Comparison of ENCODE assay signal across 9 cellular contexts in genomic region chr17:78358538-78359215, GRCh38. TPM values are rescaled to one million over a fixed set of nuclear protein-coding genes. Genes with fewer than 3 reads are reported as not detected.
DNase-seq lines count a peak whose midpoint lies in the region; ATAC-seq and TF ChIP-seq lines count a peak whose summit lies in the region.
"Had no signal": no experiment of that assay in that cellular context is flagged by ENCODE, and none has a peak within 500 bp of the region (broad histone marks: within the 10 kb centered on the region; RNA-seq: fewer than 3 reads in every experiment).

No MANE protein-coding gene starts in this region.

- TF ChIP-seq POLR2A in gastrocnemius medialis (IDR thresholded peaks at IDR 0.05): no peak

- peaks cover 8% of the 10 kb centered on the region for H3K27me3 Mint-ChIP-seq in activated T-helper 2 cell treated with anti-CD3 and anti-CD28 coated beads, Interferon-gamma antibody, Interleukin-2, Interleukin-4, amounts not matched to agents 10 μg/mL and 5 μg/mL and 100 μg/mL, durations not matched to agents 14 hours and 24 hours and 36 hours (ENCODE audit: low read depth)

- peaks cover 56% of the 10 kb centered on the region for H3K36me3 Mint-ChIP-seq in activated T-helper 2 cell treated with anti-CD3 and anti-CD28 coated beads, Interferon-gamma antibody, Interleukin-2, Interleukin-4, amounts not matched to agents 10 μg/mL and 5 μg/mL and 100 μg/mL, durations not matched to agents 14 hours and 24 hours and 36 hours (ENCODE audit: low read depth)

- H3K27me3 ChIP-seq in right atrium auricular region (no peaks in the 10 kb centered on the region), gastrocnemius medialis (no peaks in the 10 kb centered on the region)

- H3K9me3 ChIP-seq in right atrium auricular region (no peaks in the 10 kb centered on the region), gastrocnemius medialis (no peaks in the 10 kb centered on the region)

- peaks cover 0 to 64% of the 10 kb centered on the region in 2 donors for H3K4me1 ChIP-seq in right atrium auricular region
- H3K4me1 ChIP-seq in gastrocnemius medialis: peaks cover 24 to 40% of the 10 kb centered on the region in 2 donors

- in situ Hi-C loops in gastrocnemius medialis (cut with MboI; ENCODE audit: low sequenced_read_pairs in 4 of 4): no loop called here

- no peak for ATAC-seq in gastrocnemius medialis

- DNase-seq in DMS53 (lab: John Stamatoyannopoulos, UW) (peak; percentile 62), DMS53 treated with DMSO at 0.1 percent for 48 hours (lab: John Stamatoyannopoulos, UW; ENCODE audit: unreplicated experiment) (no peak), right atrium auricular region (ENCODE audit: low spot score) (no peak), gastrocnemius medialis (no peak), NOMO-1 (lab: John Stamatoyannopoulos, UW; ENCODE audit: unreplicated experiment in 2 of 2) (no peak), NCI-H1436 (lab: John Stamatoyannopoulos, UW) (no peak), ecto neural progenitor cell (ENCODE audit: low spot score) (no peak)
- DNase-seq in activated T-helper 2 cell treated with anti-CD3 and anti-CD28 coated beads, Interferon-gamma antibody, Interleukin-2, Interleukin-4, amounts not matched to agents 10 μg/mL and 5 μg/mL and 100 μg/mL, durations not matched to agents 14 hours and 24 hours and 36 hours (ENCODE audit: low spot score): peak; percentile 52

- H3K27ac Mint-ChIP-seq in activated T-helper 2 cell treated with anti-CD3 and anti-CD28 coated beads, Interferon-gamma antibody, Interleukin-2, Interleukin-4, amounts not matched to agents 10 μg/mL and 5 μg/mL and 100 μg/mL, durations not matched to agents 14 hours and 24 hours and 36 hours: peak overlapping the region; percentile 63

- H3K4me3 ChIP-seq in right atrium auricular region (peak overlapping the region; percentile 67 to 76), gastrocnemius medialis (peak overlapping the region; percentile 60 to 80 (median 70))

- peak overlapping the region; percentile 93 to 94 for H3K27ac ChIP-seq in right atrium auricular region
- H3K27ac ChIP-seq in gastrocnemius medialis: peak overlapping the region; percentile 86 to 94 (median 88)
- H3K27ac ChIP-seq: VCaP had no signal

- peaks cover 16% of the 10 kb centered on the region for H3K36me3 ChIP-seq in right atrium auricular region
- H3K36me3 ChIP-seq in gastrocnemius medialis: no peaks in the 10 kb centered on the region

- no peaks in the 10 kb centered on the region for H3K9me3 Mint-ChIP-seq in activated T-helper 2 cell treated with anti-CD3 and anti-CD28 coated beads, Interferon-gamma antibody, Interleukin-2, Interleukin-4, amounts not matched to agents 10 μg/mL and 5 μg/mL and 100 μg/mL, durations not matched to agents 14 hours and 24 hours and 36 hours

- H3K4me1 Mint-ChIP-seq in activated T-helper 2 cell treated with anti-CD3 and anti-CD28 coated beads, Interferon-gamma antibody, Interleukin-2, Interleukin-4, amounts not matched to agents 10 μg/mL and 5 μg/mL and 100 μg/mL, durations not matched to agents 14 hours and 24 hours and 36 hours (ENCODE audit: low read depth): peaks cover 39% of the 10 kb centered on the region

- no peak for TF ChIP-seq CTCF in right atrium auricular region (IDR thresholded peaks at IDR 0.05)
- TF ChIP-seq CTCF in gastrocnemius medialis (IDR thresholded peaks at IDR 0.05 in 4 of 5, conservative IDR thresholded peaks at IDR 0.05 in 1 of 5): no peak

- H3K4me3 Mint-ChIP-seq in activated T-helper 2 cell treated with anti-CD3 and anti-CD28 coated beads, Interferon-gamma antibody, Interleukin-2, Interleukin-4, amounts not matched to agents 10 μg/mL and 5 μg/mL and 100 μg/mL, durations not matched to agents 14 hours and 24 hours and 36 hours (ENCODE audit: low read depth): peak overlapping the region; percentile 90

- intact Hi-C loops in activated T-helper 2 cell treated with anti-CD3 and anti-CD28 coated beads, Interferon-gamma antibody, Interleukin-2, Interleukin-4, amounts not matched to agents 10 μg/mL and 5 μg/mL and 100 μg/mL, durations not matched to agents 14 hours and 24 hours and 36 hours (cut with micrococcal nuclease): loop anchor here (5.0 kb wide), 3 partner anchors 226 to 1216 kb away; partner anchors contain the start of genes SEC14L1 and TMC8
- intact Hi-C loops in gastrocnemius medialis (cut with DNase I; ENCODE audit: low total_unique reads): no loop called here

RNA-seq across cellular contexts. Expression of gene SOCS3, which starts 1.2 kb away (rescaled TPM):
- 93.5 and 99.8 TPM in 2 replicates for total RNA-seq in activated T-helper 2 cell treated with anti-CD3 and anti-CD28 coated beads, Interferon-gamma antibody, Interleukin-2, Interleukin-4, amounts not matched to agents 10 μg/mL and 5 μg/mL and 100 μg/mL, durations not matched to agents 14 hours and 24 hours and 36 hours
- total RNA-seq in right atrium auricular region (10 to 100 TPM; 39.9 to 56.8 TPM), gastrocnemius medialis (10 to 100 TPM in 3 of 4 donors, 1 to 10 TPM in 1; 4.5 to 44.2 (median 16.4) TPM)

RNA-seq across cellular contexts. Expression of gene PGS1, which starts 19.8 kb away (rescaled TPM):
- total RNA-seq in activated T-helper 2 cell treated with anti-CD3 and anti-CD28 coated beads, Interferon-gamma antibody, Interleukin-2, Interleukin-4, amounts not matched to agents 10 μg/mL and 5 μg/mL and 100 μg/mL, durations not matched to agents 14 hours and 24 hours and 36 hours: 59.3 and 64.1 TPM in 2 replicates
- total RNA-seq in right atrium auricular region (10 to 100 TPM; 21.2 to 21.8 TPM), gastrocnemius medialis (10 to 100 TPM; 16.6 to 30.0 (median 21.8) TPM)

Comparison
In these comparisons a context has a peak if more than half of its experiments do, and no peak if none do; other contexts are left out.
1. DNase-seq: peak in DMS53 (single experiment) and activated T-helper 2 cell treated with anti-CD3 and anti-CD28 coated beads, Interferon-gamma antibody, Interleukin-2, Interleukin-4, amounts not matched to agents 10 μg/mL and 5 μg/mL and 100 μg/mL, durations not matched to agents 14 hours and 24 hours and 36 hours (single experiment); none in DMS53 treated with DMSO at 0.1 percent for 48 hours (single experiment), right atrium auricular region (single experiment), gastrocnemius medialis (0 of 2), NOMO-1 (0 of 2), NCI-H1436 (single experiment) and ecto neural progenitor cell (single experiment).